8 cellular contexts compared by ENCODE assay signal in the genomic region with DNA sequence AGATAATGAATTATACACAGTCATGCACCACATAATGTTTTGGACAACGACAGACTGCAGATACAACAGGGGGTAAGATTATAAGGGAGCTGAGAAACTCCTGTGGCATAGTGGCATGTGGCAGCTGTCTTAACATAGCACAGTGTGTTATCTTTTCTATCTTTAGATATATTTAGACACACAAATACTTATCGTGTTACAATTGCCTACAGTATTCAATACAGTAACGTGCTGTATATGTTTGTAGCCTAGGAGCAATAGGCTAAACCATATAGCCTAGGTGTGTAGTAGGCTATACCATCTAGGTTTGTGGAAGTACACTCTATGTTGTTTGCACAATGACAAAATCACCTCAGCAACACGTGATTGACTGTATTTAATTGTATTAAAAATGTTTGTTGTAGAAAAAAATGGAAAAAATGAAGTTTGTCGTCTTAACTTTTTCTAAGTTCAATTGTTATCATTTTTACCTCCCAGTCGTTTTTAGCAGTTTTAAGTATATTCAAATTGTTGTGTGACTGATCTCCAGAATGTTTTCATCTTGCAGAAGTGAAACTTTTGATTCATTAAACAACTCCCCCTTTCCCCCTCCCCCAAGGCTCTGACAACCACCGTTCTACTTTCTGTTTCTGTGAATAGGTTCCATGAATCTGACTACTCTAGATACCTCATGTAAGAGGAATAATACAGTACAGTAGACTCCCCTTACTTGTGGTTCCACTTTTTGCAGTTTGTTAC.
DNase-seq lines count a peak whose midpoint lies in the region; ATAC-seq and TF ChIP-seq lines count a peak whose summit lies in the region.

No MANE protein-coding gene starts in this region.

- H3K9me3 ChIP-seq in SK-N-SH (no peaks in the 10 kb centered on the region), mammary epithelial cell (replicated peaks; ENCODE audit: insufficient read depth, low read length) (no peaks in the 10 kb centered on the region)

- peak overlapping the region; percentile 65 for H2AFZ ChIP-seq in SK-N-SH (ENCODE audit: low read depth)
- H2AFZ ChIP-seq in mammary epithelial cell (ENCODE audit: low read depth, low read length), result no peak overlapping the region

- no peaks in the 10 kb centered on the region for H4K20me1 ChIP-seq in SK-N-SH (ENCODE audit: insufficient read depth)
- no peaks in the 10 kb centered on the region for H4K20me1 ChIP-seq in mammary epithelial cell (ENCODE audit: insufficient read depth, low read length)

- TF ChIP-seq RAD21 in SK-N-SH (IDR thresholded peaks at IDR 0.05; ENCODE audit: low read length), result no peak

- H3K36me3 ChIP-seq in SK-N-SH (replicated peaks in 1 of 2; ENCODE audit: control insufficient read depth in 1 of 2, insufficient read depth in 2 of 2, low read length in 1 of 2) (no peaks in the 10 kb centered on the region), mammary epithelial cell (ENCODE audit: insufficient read depth, low read length) (no peaks in the 10 kb centered on the region)

- H3K9ac ChIP-seq in SK-N-SH (no peak overlapping the region), mammary epithelial cell (ENCODE audit: insufficient read depth, low read length) (no peak overlapping the region)

- BruUV-seq in mammary epithelial cell (replicated peaks; lab: Mats Ljungman, UMichigan), result no TSS peak

- no peaks in the 10 kb centered on the region for H3K79me2 ChIP-seq in SK-N-SH (ENCODE audit: insufficient read depth)
- H3K79me2 ChIP-seq in mammary epithelial cell (ENCODE audit: insufficient read depth, low read length), result no peaks in the 10 kb centered on the region

- H3K36me3 Mint-ChIP-seq in type B pancreatic cell, result no peaks in the 10 kb centered on the region

- 20% methylated on average over 7 of the region's 7 CpGs for WGBS in SK-N-SH (ENCODE audit: low lambda C conversion rate)
- 31% methylated on average over 7 of the region's 7 CpGs for WGBS in mammary epithelial cell (ENCODE audit: low coverage, missing lambda C conversion rate)

- H3F3A ChIP-seq in SK-N-SH (replicated peaks; ENCODE audit: insufficient read depth), result no peaks in the 10 kb centered on the region

- in situ Hi-C loops in mammary epithelial cell (cut with MboI; ENCODE audit: low sequenced_read_pairs in 2 of 2), result no loop called here

- H3K27ac ChIP-seq in SK-N-SH (ENCODE audit: low read depth in 2 of 2, low read length in 1 of 2) (no peak overlapping the region), foreskin keratinocyte (no peak overlapping the region), mammary epithelial cell (ENCODE audit: insufficient read depth, low read depth, low read length) (no peak overlapping the region)

- peaks cover under 1% of the 10 kb centered on the region for H3K4me1 Mint-ChIP-seq in type B pancreatic cell (ENCODE audit: unreplicated experiment)

- H3K4me1 ChIP-seq in SK-N-SH (ENCODE audit: control insufficient read depth in 1 of 2, insufficient read depth in 2 of 2, low read depth in 1 of 2, low read length in 1 of 2) (no peaks in the 10 kb centered on the region), foreskin keratinocyte (peaks cover 3% of the 10 kb centered on the region), mammary epithelial cell (ENCODE audit: insufficient read depth, low read length) (no peaks in the 10 kb centered on the region)

- no peaks in the 10 kb centered on the region for H3K27me3 Mint-ChIP-seq in type B pancreatic cell

- DNase-seq in SK-N-SH, result no peak
- peak in 1 of 2 donors; percentile 9 for DNase-seq in foreskin keratinocyte
- DNase-seq in type B pancreatic cell (ENCODE audit: extremely low spot score, unreplicated experiment), result no peak
- no peak for DNase-seq in Right ventricle myocardium inferior (ENCODE audit: missing footprints)
- no peak for DNase-seq in mammary epithelial cell
- DNase-seq in cerebellum (ENCODE audit: low spot score), result no peak

- no peaks in the 10 kb centered on the region for H3K27me3 ChIP-seq in SK-N-SH (ENCODE audit: insufficient read depth)
- H3K27me3 ChIP-seq in foreskin keratinocyte, result no peaks in the 10 kb centered on the region
- H3K27me3 ChIP-seq in mammary epithelial cell (ENCODE audit: insufficient read depth, low read length), result peaks cover 2% of the 10 kb centered on the region

- POLR2A ChIA-PET in SK-N-SH (lab: Yijun Ruan, JAX), result no interaction called here

- TF ChIP-seq CTCF in SK-N-SH (IDR thresholded peaks at IDR 0.05) (no peak), foreskin keratinocyte (conservative IDR thresholded peaks at IDR 0.05) (no peak), type B pancreatic cell (conservative IDR thresholded peaks at IDR 0.05) (no peak), mammary epithelial cell (conservative IDR thresholded peaks at IDR 0.05 in 1 of 2, IDR thresholded peaks at IDR 0.05 in 1 of 2; ENCODE audit: extremely low read depth in 1 of 2, insufficient read depth in 1 of 2, low read depth in 1 of 2, low read length in 2 of 2) (no peak)

- dilution Hi-C loops in mammary epithelial cell (cut with HindIII; ENCODE audit: low sequenced_read_pairs), result no loop called here

- CTCF ChIA-PET in SK-N-SH (lab: Yijun Ruan, JAX) (no interaction called here), mammary epithelial cell (lab: Charles Lee; ENCODE audit: low non-redundant PET) (no interaction called here)

- no peak overlapping the region for H3K4me3 ChIP-seq in SK-N-SH (ENCODE audit: low read depth in 2 of 2, low read length in 1 of 2)
- H3K4me3 ChIP-seq in mammary epithelial cell (replicated peaks in 1 of 3; ENCODE audit: insufficient read depth in 1 of 3, low read depth in 2 of 3, low read length in 3 of 3), result no peak overlapping the region

- intact Hi-C loops in Right ventricle myocardium inferior (cut with DNase I) (no loop called here), mammary epithelial cell (cut with micrococcal nuclease) (no loop called here)

- ATAC-seq in GM18861 (IDR thresholded peaks at IDR 0.05; ENCODE audit: unreplicated experiment) (peak; percentile 85), HG02885 (IDR thresholded peaks at IDR 0.05; ENCODE audit: poor library complexity, unreplicated experiment) (peak; percentile 87), foreskin keratinocyte (peak; percentile 52), Right ventricle myocardium inferior (no peak)

- H3K4me2 ChIP-seq in SK-N-SH (no peak overlapping the region; the same call in 1 of the 2 replicates), mammary epithelial cell (ENCODE audit: insufficient read depth, low read depth, low read length) (no peak overlapping the region)

- no peak overlapping the region for H3K4me3 Mint-ChIP-seq in type B pancreatic cell

- no peak overlapping the region for H3K27ac Mint-ChIP-seq in type B pancreatic cell

- H3K9me3 Mint-ChIP-seq in type B pancreatic cell, result no peaks in the 10 kb centered on the region

- H3K9me2 ChIP-seq in SK-N-SH, result no peaks in the 10 kb centered on the region

- TF ChIP-seq EP300 in SK-N-SH (IDR thresholded peaks at IDR 0.05; ENCODE audit: borderline replicate concordance in 1 of 2, low read depth in 1 of 2, low read length in 1 of 2), result no peak

TF ChIP-seq in SK-N-SH, 30 proteins besides CTCF, POLR2A, EP300 and RAD21:
- TF ChIP-seq ELF1 (IDR thresholded peaks at IDR 0.05) (no peak), FOSL2 (IDR thresholded peaks at IDR 0.05; ENCODE audit: borderline replicate concordance, low read depth) (no peak), CHD2 (IDR thresholded peaks at IDR 0.05; ENCODE audit: low read length, partially characterized antibody) (no peak), GABPA (IDR thresholded peaks at IDR 0.05; ENCODE audit: low read depth) (no peak), GATA2 (CRISPR knock-in tag; IDR thresholded peaks at IDR 0.05) (no peak), SMC3 (IDR thresholded peaks at IDR 0.05; ENCODE audit: low read depth, low read length) (no peak), SIN3A (IDR thresholded peaks at IDR 0.05; ENCODE audit: borderline replicate concordance, low read depth, low read length) (no peak), YY1 (IDR thresholded peaks at IDR 0.05; ENCODE audit: low read depth) (no peak), JUND (IDR thresholded peaks at IDR 0.05) (no peak), RXRA (IDR thresholded peaks at IDR 0.05; ENCODE audit: borderline replicate concordance, low read depth) (no peak), FOXJ3 (CRISPR knock-in tag; IDR thresholded peaks at IDR 0.05) (no peak), MEF2A (IDR thresholded peaks at IDR 0.05; ENCODE audit: borderline replicate concordance, low read depth) (no peak)
- TF ChIP-seq, protein P1, sequence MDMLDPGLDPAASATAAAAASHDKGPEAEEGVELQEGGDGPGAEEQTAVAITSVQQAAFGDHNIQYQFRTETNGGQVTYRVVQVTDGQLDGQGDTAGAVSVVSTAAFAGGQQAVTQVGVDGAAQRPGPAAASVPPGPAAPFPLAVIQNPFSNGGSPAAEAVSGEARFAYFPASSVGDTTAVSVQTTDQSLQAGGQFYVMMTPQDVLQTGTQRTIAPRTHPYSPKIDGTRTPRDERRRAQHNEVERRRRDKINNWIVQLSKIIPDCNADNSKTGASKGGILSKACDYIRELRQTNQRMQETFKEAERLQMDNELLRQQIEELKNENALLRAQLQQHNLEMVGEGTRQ (IDR thresholded peaks at IDR 0.05; ENCODE audit: borderline replicate concordance, low read depth, low read length), result no peak
- TF ChIP-seq, protein P2, sequence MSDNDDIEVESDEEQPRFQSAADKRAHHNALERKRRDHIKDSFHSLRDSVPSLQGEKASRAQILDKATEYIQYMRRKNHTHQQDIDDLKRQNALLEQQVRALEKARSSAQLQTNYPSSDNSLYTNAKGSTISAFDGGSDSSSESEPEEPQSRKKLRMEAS (IDR thresholded peaks at IDR 0.05; ENCODE audit: low read depth), result no peak
